1 cellular context compared by ENCODE assay signal in the genomic region with DNA sequence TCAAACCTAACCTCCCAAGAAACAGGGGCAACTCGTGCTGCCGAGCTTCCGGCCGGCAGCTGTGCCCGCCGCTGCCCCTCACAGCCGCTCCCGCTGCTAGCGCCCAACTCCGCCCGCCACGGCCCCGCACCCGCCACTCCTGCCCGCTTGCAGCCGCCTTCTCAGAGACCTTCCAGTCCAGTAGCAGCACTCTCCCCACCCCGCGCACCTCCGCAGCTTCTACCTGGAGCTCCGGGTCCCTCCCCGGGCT.
TF ChIP-seq lines count a peak whose summit lies in the region.

No MANE protein-coding gene starts in this region.

TF ChIP-seq in HepG2, 621 proteins besides CTCF, POLR2A, EP300 and RAD21 (continued from another document and continues in another):
- TF ChIP-seq ZNF318 (CRISPR knock-in tag; IDR thresholded peaks at IDR 0.05), result peak; percentile 91
- peak; percentile 40; the same call in 1 of the 2 replicates for TF ChIP-seq ZSCAN21 (CRISPR knock-in tag; IDR thresholded peaks at IDR 0.05; ENCODE audit: borderline replicate concordance)
- TF ChIP-seq, protein P1, sequence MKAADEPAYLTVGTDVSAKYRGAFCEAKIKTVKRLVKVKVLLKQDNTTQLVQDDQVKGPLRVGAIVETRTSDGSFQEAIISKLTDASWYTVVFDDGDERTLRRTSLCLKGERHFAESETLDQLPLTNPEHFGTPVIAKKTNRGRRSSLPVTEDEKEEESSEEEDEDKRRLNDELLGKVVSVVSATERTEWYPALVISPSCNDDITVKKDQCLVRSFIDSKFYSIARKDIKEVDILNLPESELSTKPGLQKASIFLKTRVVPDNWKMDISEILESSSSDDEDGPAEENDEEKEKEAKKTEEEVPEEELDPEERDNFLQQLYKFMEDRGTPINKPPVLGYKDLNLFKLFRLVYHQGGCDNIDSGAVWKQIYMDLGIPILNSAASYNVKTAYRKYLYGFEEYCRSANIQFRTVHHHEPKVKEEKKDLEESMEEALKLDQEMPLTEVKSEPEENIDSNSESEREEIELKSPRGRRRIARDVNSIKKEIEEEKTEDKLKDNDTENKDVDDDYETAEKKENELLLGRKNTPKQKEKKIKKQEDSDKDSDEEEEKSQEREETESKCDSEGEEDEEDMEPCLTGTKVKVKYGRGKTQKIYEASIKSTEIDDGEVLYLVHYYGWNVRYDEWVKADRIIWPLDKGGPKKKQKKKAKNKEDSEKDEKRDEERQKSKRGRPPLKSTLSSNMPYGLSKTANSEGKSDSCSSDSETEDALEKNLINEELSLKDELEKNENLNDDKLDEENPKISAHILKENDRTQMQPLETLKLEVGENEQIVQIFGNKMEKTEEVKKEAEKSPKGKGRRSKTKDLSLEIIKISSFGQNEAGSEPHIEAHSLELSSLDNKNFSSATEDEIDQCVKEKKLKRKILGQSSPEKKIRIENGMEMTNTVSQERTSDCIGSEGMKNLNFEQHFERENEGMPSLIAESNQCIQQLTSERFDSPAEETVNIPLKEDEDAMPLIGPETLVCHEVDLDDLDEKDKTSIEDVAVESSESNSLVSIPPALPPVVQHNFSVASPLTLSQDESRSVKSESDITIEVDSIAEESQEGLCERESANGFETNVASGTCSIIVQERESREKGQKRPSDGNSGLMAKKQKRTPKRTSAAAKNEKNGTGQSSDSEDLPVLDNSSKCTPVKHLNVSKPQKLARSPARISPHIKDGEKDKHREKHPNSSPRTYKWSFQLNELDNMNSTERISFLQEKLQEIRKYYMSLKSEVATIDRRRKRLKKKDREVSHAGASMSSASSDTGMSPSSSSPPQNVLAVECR (CRISPR knock-in tag; IDR thresholded peaks at IDR 0.05; ENCODE audit: borderline replicate concordance), result no peak; the same call in 1 of the 2 replicates
- peak; percentile 46; the same call in 1 of the 2 replicates for TF ChIP-seq ZNF12 (CRISPR knock-in tag; IDR thresholded peaks at IDR 0.05)
- TF ChIP-seq DR1 (CRISPR knock-in tag; IDR thresholded peaks at IDR 0.05), result no peak
- no peak for TF ChIP-seq ZNF121 (CRISPR knock-in tag; IDR thresholded peaks at IDR 0.05)
- no peak for TF ChIP-seq GRHL1 (CRISPR knock-in tag; conservative IDR thresholded peaks at IDR 0.05)
- no peak for TF ChIP-seq SMAD3 (CRISPR knock-in tag; IDR thresholded peaks at IDR 0.05)
- no peak for TF ChIP-seq TCF7 (IDR thresholded peaks at IDR 0.05; ENCODE audit: low read depth)
- TF ChIP-seq ZNF124 (CRISPR knock-in tag; IDR thresholded peaks at IDR 0.05), result no peak
- TF ChIP-seq MYC (CRISPR knock-in tag; IDR thresholded peaks at IDR 0.05; ENCODE audit: borderline replicate concordance), result no peak
- no peak for TF ChIP-seq CBX2 (IDR thresholded peaks at IDR 0.05; ENCODE audit: low read depth, low read length)
- no peak for TF ChIP-seq CBX2 (CRISPR knock-in tag; IDR thresholded peaks at IDR 0.05; ENCODE audit: low read depth)
- TF ChIP-seq, protein P2, sequence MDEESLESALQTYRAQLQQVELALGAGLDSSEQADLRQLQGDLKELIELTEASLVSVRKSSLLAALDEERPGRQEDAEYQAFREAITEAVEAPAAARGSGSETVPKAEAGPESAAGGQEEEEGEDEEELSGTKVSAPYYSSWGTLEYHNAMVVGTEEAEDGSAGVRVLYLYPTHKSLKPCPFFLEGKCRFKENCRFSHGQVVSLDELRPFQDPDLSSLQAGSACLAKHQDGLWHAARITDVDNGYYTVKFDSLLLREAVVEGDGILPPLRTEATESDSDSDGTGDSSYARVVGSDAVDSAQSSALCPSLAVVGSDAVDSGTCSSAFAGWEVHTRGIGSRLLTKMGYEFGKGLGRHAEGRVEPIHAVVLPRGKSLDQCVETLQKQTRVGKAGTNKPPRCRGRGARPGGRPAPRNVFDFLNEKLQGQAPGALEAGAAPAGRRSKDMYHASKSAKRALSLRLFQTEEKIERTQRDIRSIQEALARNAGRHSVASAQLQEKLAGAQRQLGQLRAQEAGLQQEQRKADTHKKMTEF (CRISPR knock-in tag; IDR thresholded peaks at IDR 0.05), result no peak
- no peak for TF ChIP-seq ZFP62 (CRISPR knock-in tag; IDR thresholded peaks at IDR 0.05)
- TF ChIP-seq DNMT1 (CRISPR knock-in tag; IDR thresholded peaks at IDR 0.05), result no peak
- TF ChIP-seq ZNF780A (CRISPR knock-in tag; IDR thresholded peaks at IDR 0.05), result no peak
- TF ChIP-seq CREB1 (IDR thresholded peaks at IDR 0.05), result no peak
- no peak for TF ChIP-seq CREB1 (CRISPR knock-in tag; IDR thresholded peaks at IDR 0.05)
- TF ChIP-seq, protein P3, sequence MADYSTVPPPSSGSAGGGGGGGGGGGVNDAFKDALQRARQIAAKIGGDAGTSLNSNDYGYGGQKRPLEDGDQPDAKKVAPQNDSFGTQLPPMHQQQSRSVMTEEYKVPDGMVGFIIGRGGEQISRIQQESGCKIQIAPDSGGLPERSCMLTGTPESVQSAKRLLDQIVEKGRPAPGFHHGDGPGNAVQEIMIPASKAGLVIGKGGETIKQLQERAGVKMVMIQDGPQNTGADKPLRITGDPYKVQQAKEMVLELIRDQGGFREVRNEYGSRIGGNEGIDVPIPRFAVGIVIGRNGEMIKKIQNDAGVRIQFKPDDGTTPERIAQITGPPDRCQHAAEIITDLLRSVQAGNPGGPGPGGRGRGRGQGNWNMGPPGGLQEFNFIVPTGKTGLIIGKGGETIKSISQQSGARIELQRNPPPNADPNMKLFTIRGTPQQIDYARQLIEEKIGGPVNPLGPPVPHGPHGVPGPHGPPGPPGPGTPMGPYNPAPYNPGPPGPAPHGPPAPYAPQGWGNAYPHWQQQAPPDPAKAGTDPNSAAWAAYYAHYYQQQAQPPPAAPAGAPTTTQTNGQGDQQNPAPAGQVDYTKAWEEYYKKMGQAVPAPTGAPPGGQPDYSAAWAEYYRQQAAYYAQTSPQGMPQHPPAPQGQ (CRISPR knock-in tag; IDR thresholded peaks at IDR 0.05; ENCODE audit: borderline replicate concordance), result 0 out of 2 replicates have a peak, but pooled peaks have one; percentile 38
- TF ChIP-seq ZFP1 (CRISPR knock-in tag; IDR thresholded peaks at IDR 0.05), result no peak
- 0 out of 2 replicates have a peak, but pooled peaks have one; percentile 38 for TF ChIP-seq GPN1 (CRISPR knock-in tag; IDR thresholded peaks at IDR 0.05; ENCODE audit: borderline replicate concordance)
- no peak for TF ChIP-seq CC2D1A (CRISPR knock-in tag; IDR thresholded peaks at IDR 0.05)
- no peak for TF ChIP-seq ARNT2 (CRISPR knock-in tag; IDR thresholded peaks at IDR 0.05; ENCODE audit: low read depth)
- no peak for TF ChIP-seq NBN (conservative IDR thresholded peaks at IDR 0.05)
- no peak for TF ChIP-seq ZBTB21 (CRISPR knock-in tag; IDR thresholded peaks at IDR 0.05)
- TF ChIP-seq MBNL3 (CRISPR knock-in tag; conservative IDR thresholded peaks at IDR 0.05), result no peak
- no peak; the same call in 1 of the 2 replicates for TF ChIP-seq SALL2 (CRISPR knock-in tag; IDR thresholded peaks at IDR 0.05)
- no peak for TF ChIP-seq IKZF1 (IDR thresholded peaks at IDR 0.05)
- no peak for TF ChIP-seq ADNP (CRISPR knock-in tag; IDR thresholded peaks at IDR 0.05)
- no peak; the same call in 1 of the 2 replicates for TF ChIP-seq NR2F2 (IDR thresholded peaks at IDR 0.05; ENCODE audit: borderline replicate concordance, low read depth)
- peak; percentile 86; the same call in 1 of the 2 replicates for TF ChIP-seq ZSCAN31 (CRISPR knock-in tag; IDR thresholded peaks at IDR 0.05; ENCODE audit: low read depth)
- no peak for TF ChIP-seq ZNF260 (CRISPR knock-in tag; IDR thresholded peaks at IDR 0.05; ENCODE audit: borderline replicate concordance, low read depth)
- TF ChIP-seq, protein P4, sequence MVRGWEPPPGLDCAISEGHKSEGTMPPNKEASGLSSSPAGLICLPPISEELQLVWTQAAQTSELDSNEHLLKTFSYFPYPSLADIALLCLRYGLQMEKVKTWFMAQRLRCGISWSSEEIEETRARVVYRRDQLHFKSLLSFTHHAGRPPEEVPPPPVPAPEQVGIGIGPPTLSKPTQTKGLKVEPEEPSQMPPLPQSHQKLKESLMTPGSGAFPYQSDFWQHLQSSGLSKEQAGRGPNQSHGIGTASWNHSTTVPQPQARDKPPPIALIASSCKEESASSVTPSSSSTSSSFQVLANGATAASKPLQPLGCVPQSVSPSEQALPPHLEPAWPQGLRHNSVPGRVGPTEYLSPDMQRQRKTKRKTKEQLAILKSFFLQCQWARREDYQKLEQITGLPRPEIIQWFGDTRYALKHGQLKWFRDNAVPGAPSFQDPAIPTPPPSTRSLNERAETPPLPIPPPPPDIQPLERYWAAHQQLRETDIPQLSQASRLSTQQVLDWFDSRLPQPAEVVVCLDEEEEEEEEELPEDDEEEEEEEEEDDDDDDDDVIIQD (CRISPR knock-in tag; IDR thresholded peaks at IDR 0.05; ENCODE audit: low read depth), result no peak
- TF ChIP-seq, protein P5, sequence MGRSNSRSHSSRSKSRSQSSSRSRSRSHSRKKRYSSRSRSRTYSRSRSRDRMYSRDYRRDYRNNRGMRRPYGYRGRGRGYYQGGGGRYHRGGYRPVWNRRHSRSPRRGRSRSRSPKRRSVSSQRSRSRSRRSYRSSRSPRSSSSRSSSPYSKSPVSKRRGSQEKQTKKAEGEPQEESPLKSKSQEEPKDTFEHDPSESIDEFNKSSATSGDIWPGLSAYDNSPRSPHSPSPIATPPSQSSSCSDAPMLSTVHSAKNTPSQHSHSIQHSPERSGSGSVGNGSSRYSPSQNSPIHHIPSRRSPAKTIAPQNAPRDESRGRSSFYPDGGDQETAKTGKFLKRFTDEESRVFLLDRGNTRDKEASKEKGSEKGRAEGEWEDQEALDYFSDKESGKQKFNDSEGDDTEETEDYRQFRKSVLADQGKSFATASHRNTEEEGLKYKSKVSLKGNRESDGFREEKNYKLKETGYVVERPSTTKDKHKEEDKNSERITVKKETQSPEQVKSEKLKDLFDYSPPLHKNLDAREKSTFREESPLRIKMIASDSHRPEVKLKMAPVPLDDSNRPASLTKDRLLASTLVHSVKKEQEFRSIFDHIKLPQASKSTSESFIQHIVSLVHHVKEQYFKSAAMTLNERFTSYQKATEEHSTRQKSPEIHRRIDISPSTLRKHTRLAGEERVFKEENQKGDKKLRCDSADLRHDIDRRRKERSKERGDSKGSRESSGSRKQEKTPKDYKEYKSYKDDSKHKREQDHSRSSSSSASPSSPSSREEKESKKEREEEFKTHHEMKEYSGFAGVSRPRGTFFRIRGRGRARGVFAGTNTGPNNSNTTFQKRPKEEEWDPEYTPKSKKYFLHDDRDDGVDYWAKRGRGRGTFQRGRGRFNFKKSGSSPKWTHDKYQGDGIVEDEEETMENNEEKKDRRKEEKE (IDR thresholded peaks at IDR 0.05), result no peak
- no peak for TF ChIP-seq SCMH1 (CRISPR knock-in tag; IDR thresholded peaks at IDR 0.05; ENCODE audit: borderline replicate concordance)
